Comparison of ENCODE assay signal across 16 cellular contexts in the genomic region with DNA sequence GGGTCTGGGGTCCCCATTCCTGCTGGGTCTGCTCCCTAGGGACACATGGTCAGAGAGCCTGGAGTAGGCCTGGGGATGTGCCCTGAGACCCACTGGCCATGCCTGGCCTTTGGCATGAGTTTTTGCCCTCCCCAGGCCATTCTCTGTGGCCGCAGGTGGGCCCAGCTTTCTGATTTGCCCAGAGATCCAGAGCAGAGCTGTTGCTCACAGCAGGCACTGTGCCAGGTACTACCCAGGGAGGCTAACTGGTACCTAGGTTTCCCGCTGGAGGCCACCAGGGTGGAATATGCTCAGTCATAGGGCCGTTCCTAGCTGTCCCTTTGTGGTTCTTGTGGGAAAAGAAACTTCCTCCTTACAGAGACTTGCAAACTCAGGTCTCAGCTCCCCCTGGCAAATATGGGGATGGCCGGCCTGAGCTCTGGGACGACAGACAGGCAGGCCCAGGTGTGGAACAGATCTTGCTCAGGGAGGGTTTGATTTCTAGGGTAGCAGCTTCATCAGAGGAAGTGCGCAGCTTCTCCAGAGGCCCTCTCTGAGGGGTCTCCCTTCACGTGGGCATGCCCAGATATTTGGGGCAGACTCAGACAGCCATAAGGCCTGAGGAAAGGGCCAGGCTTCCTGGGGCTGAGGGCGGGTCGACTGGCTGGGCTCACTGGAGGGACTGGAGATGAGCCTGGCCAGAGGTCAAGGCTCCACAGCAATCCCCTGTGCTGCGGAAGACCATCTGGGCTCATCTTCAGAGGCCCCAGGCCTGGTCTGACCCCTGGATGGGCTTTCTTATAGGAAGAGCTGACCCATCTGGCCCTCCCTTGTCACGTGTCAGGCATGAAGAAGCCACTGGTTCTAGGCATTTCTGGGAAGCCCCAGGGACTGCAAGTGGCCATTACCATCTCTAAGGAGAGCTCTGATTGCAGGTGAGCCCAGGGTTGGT. TPM values are rescaled to one million over a fixed set of nuclear protein-coding genes. Genes with fewer than 3 reads are reported as not detected.
DNase-seq lines count a peak whose midpoint lies in the region; ATAC-seq and TF ChIP-seq lines count a peak whose summit lies in the region.
"Had no signal": no experiment of that assay in that cellular context is flagged by ENCODE, and none has a peak within 500 bp of the region (broad histone marks: within the 10 kb centered on the region; RNA-seq: fewer than 3 reads in every experiment).

No MANE protein-coding gene starts in this region.

- no peaks in the 10 kb centered on the region for H3K27me3 ChIP-seq in upper lobe of left lung
- H3K27me3 ChIP-seq: ascending aorta had no signal

- no peak for TF ChIP-seq CTCF in upper lobe of left lung (IDR thresholded peaks at IDR 0.05)
- TF ChIP-seq CTCF in glutamatergic neuron (IDR thresholded peaks at IDR 0.05; ENCODE audit: partially characterized antibody, unreplicated experiment) = no peak

- no peak for TF ChIP-seq POLR2A in upper lobe of left lung (IDR thresholded peaks at IDR 0.05)

- no peak for TF ChIP-seq EP300 in upper lobe of left lung (IDR thresholded peaks at IDR 0.05)

- ATAC-seq in Right ventricle myocardium inferior (no peak), esophagus mucosa (peak; percentile 4), upper lobe of left lung (ENCODE audit: low FRiP score in 2 of 2) (peak; percentile 23 to 30), HG02571 (IDR thresholded peaks at IDR 0.05; ENCODE audit: unreplicated experiment) (no peak)
- ATAC-seq: GM12878 had no signal

- 76% methylated on average over 11 of the region's 11 CpGs; no CpG with 5 or more reads in 1 of the 2 donors for WGBS in upper lobe of left lung, 2 donors

- H3K36me3 ChIP-seq in upper lobe of left lung = no peaks in the 10 kb centered on the region
- H3K36me3 ChIP-seq: ascending aorta had no signal

- no peak overlapping the region for H3K4me3 Mint-ChIP-seq in glutamatergic neuron (ENCODE audit: unreplicated experiment)

- peak; percentile 63 for DNase-seq in Right ventricle myocardium inferior (ENCODE audit: missing footprints)
- DNase-seq in cardiac septum (ENCODE audit: low spot score) = no peak
- peak; percentile 83 for DNase-seq in SKM-1 treated with dmso at 0.1 percent for 144 hours (lab: John Stamatoyannopoulos, UW; ENCODE audit: unreplicated experiment)
- peak in 1 of 2 donors; percentile 63 for DNase-seq in upper lobe of left lung
- DNase-seq in NCI-H2107 treated with DMSO at 0.1 percent for 48 hours (lab: John Stamatoyannopoulos, UW; ENCODE audit: unreplicated experiment) = no peak
- DNase-seq in glutamatergic neuron = no peak
- DNase-seq: ACHN, COR-L47, mammary epithelial cell, NCI-H446, retina, SK-N-SH had no signal

- intact Hi-C loops in Right ventricle myocardium inferior (cut with DNase I) = no loop called here
- intact Hi-C loops in cardiac septum (cut with DNase I) = no loop called here

- H3K36me3 Mint-ChIP-seq in glutamatergic neuron (ENCODE audit: unreplicated experiment) = peaks cover 8% of the 10 kb centered on the region

- no peak overlapping the region for H3K27ac Mint-ChIP-seq in glutamatergic neuron (ENCODE audit: unreplicated experiment)

- no peaks in the 10 kb centered on the region for H3K9me3 ChIP-seq in upper lobe of left lung

- no peak overlapping the region for H3K4me3 ChIP-seq in upper lobe of left lung
- H3K4me3 ChIP-seq: ascending aorta, GM12878 had no signal

- H3K27ac ChIP-seq in upper lobe of left lung = peak overlapping the region in 2 of 4 donors; percentile 4 to 68
- H3K27ac ChIP-seq: ascending aorta had no signal

- peaks cover 7% of the 10 kb centered on the region for H3K9me3 Mint-ChIP-seq in glutamatergic neuron (ENCODE audit: unreplicated experiment)

- H3K4me1 ChIP-seq in upper lobe of left lung = peaks cover 0 to 6% (median 0%) of the 10 kb centered on the region in 4 donors
- H3K4me1 ChIP-seq: ascending aorta had no signal

- no peaks in the 10 kb centered on the region for H3K4me1 Mint-ChIP-seq in glutamatergic neuron (ENCODE audit: low read depth, unreplicated experiment)

- peaks cover 2% of the 10 kb centered on the region for H3K27me3 Mint-ChIP-seq in glutamatergic neuron (ENCODE audit: unreplicated experiment)

RNA-seq across cellular contexts. Expression of a gene that starts 28.0 kb away (rescaled TPM):
- total RNA-seq in Right ventricle myocardium inferior (116 TPM), cardiac septum (86.8 TPM), esophagus mucosa (72.7 TPM), upper lobe of left lung (100 to 1,000 TPM in 4 of 6 donors, 10 to 100 TPM in 2; 67.1 to 170 (median 116) TPM), glutamatergic neuron (ENCODE audit: unreplicated experiment) (89.8 TPM)

RNA-seq across cellular contexts. Expression of a gene that starts 29.5 kb away (rescaled TPM):
- total RNA-seq in Right ventricle myocardium inferior (8.8 TPM), cardiac septum (8.5 TPM), esophagus mucosa (41.5 TPM), upper lobe of left lung (100 to 1,000 TPM in 2 of 6 donors, 10 to 100 TPM in 4; 38.1 to 116 (median 83.3) TPM), glutamatergic neuron (ENCODE audit: unreplicated experiment) (58.0 TPM)

RNA-seq across cellular contexts. Expression of a gene that starts 56.4 kb away (rescaled TPM):
- 24.6 TPM for total RNA-seq in Right ventricle myocardium inferior
- total RNA-seq in cardiac septum = 30.6 TPM
- total RNA-seq in esophagus mucosa = 39.6 TPM
- total RNA-seq in upper lobe of left lung = 10 to 100 TPM; 26.6 to 43.7 (median 31.6) TPM
- 80.7 TPM for total RNA-seq in glutamatergic neuron (ENCODE audit: unreplicated experiment)

Comparison
In these comparisons a context has a peak if more than half of its experiments do, and no peak if none do; other contexts are left out.
1. DNase-seq: peak in Right ventricle myocardium inferior (single experiment) and SKM-1 treated with dmso at 0.1 percent for 144 hours (single experiment); none in cardiac septum (single experiment), NCI-H2107 treated with DMSO at 0.1 percent for 48 hours (single experiment) and glutamatergic neuron (single experiment).
2. ATAC-seq: peak in esophagus mucosa (single experiment) and upper lobe of left lung (2 of 2); none in Right ventricle myocardium inferior (single experiment) and HG02571 (single experiment).